Comparison of ENCODE assay signal across 25 cellular contexts in genomic region chr7:1311406-1312097, GRCh38.
"Had no signal": no experiment of that assay in that cellular context is flagged by ENCODE, and none has a peak within 500 bp of the region (broad histone marks: within the 10 kb centered on the region; RNA-seq: fewer than 3 reads in every experiment).

No MANE protein-coding gene starts in this region.

- H3K9me3 ChIP-seq: SJSA1 had no signal

- H3K4me1 ChIP-seq: SJSA1 had no signal

- ATAC-seq: activated CD4-positive, alpha-beta T cell treated with anti-CD3 and anti-CD28 coated beads for 36 hours; activated T-helper 17 cell treated with anti-CD3 and anti-CD28 coated beads, Interleukin-2, amount 50 U/mL, for 72 hours; Panc1 had no signal

- H3K4me3 ChIP-seq: SJSA1 had no signal

- H3K27ac ChIP-seq: SJSA1 had no signal

- H3K36me3 ChIP-seq: SJSA1 had no signal

- DNase-seq: activated CD4-positive, alpha-beta memory T cell treated with anti-CD3 and anti-CD28 coated beads, Interleukin-2, amount 10 ng/mL, durations not matched to agents 7 days and 5 days; activated CD4-positive, alpha-beta T cell treated with anti-CD3 and anti-CD28 coated beads for 36 hours; activated CD4-positive, alpha-beta T cell treated with anti-CD3 and anti-CD28 coated beads, Interleukin-2, amount 50 U/mL, for 1 hour; activated CD4-positive, CD25-positive, alpha-beta regulatory T cell; activated gamma-delta T cell treated with Interleukin-2 at 50 U/mL for 16 hours; activated naive CD4-positive, alpha-beta T cell treated with anti-CD3 and anti-CD28 coated beads, Interleukin-2, amount 10 ng/mL, durations not matched to agents 7 days and 5 days; activated naive CD8-positive, alpha-beta T cell treated with anti-CD3 and anti-CD28 coated beads for 36 hours; activated T-cell treated with anti-CD3 and anti-CD28 coated beads for 4 hours; activated T-cell treated with anti-CD3 and anti-CD28 coated beads, Interleukin-2, amount 50 U/mL, for 48 hours; Kasumi-1; KBM-7; NCI-H1048; NCI-H146; NCI-H1930; NCI-H2171 treated with DMSO at 0.1 percent for 48 hours; NCI-H226; NCI-H526; NCI-H774; NK-92 treated with Interleukin-12 subunit alpha and Interleukin-12 subunit beta, amount 100 ng/mL, for 24 hours; OCI-M1; RPMI8226; T1000 had no signal
